ENCODE assay signal across 12 cellular contexts in the genomic region with DNA sequence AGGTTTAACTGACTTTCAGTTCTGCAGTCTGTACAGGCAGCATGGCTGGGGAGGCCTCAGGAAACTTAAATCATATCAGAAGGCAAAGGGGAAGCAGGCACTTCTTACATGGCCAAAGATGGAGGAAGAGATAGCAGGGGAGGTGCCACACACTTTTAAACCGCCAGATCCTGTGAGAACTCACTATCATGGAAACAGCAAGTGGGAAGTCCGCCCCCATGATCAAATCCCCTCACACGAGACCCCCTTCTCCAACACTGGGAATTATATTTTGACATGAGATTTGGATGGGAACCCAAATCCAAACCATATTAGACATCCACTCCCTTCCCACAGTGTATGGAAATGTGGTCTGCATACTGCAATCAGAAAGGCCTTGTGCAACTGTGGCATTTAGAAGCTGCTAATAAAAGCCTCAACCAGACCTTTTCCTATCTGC.
A peak's percentile ranks its signal among the peaks of the same experiment; 100 is the strongest.
DNase-seq lines count a peak whose midpoint lies in the region; ATAC-seq and TF ChIP-seq lines count a peak whose summit lies in the region.
"Had no signal": no experiment of that assay in that cellular context is flagged by ENCODE, and none has a peak within 500 bp of the region (broad histone marks: within the 10 kb centered on the region; RNA-seq: fewer than 3 reads in every experiment).

No MANE protein-coding gene starts in this region.

- DNase-seq in GF-D8 (lab: John Stamatoyannopoulos, UW) (peak; percentile 94), Kasumi-1 (lab: John Stamatoyannopoulos, UW) (peak; percentile 80 to 83), mesothelial cell of epicardium (ENCODE audit: low spot score in 2 of 2, unreplicated experiment in 2 of 2) (no peak), NCI-H1105 (lab: John Stamatoyannopoulos, UW) (no peak)
- DNase-seq: H9; NCI-H2171; stimulated activated CD4-positive, alpha-beta T cell treated with anti-CD3 and anti-CD28 coated beads, Interleukin-15, amount 100 ng/mL, for 24 hours had no signal

- intact Hi-C loops in dendritic cell treated with granulocyte-macrophage colony-stimulating factor and Interleukin-4, amounts not matched to agents 40 ng/mL and 50 ng/mL, for 4 days (cut with micrococcal nuclease): loop anchor here (5.0 kb wide), 1 partner anchor 33 kb away; no protein-coding TSS in a partner anchor

- TF ChIP-seq CTCF in mesothelial cell of epicardium (IDR thresholded peaks at IDR 0.05; ENCODE audit: unreplicated experiment): no peak

- ATAC-seq in GM21360 (IDR thresholded peaks at IDR 0.05; ENCODE audit: unreplicated experiment) (peak; percentile 40), HG02763 (IDR thresholded peaks at IDR 0.05; ENCODE audit: unreplicated experiment) (no peak)
- no peak for ATAC-seq in activated CD4-positive, CD25-positive, alpha-beta regulatory T cell treated with anti-CD3 and anti-CD28 coated beads, Interleukin-2, amount 50 U/mL, for 24 hours

- H3K4me1 Mint-ChIP-seq in dendritic cell treated with granulocyte-macrophage colony-stimulating factor and Interleukin-4, amounts not matched to agents 40 ng/mL and 50 ng/mL, for 4 days (ENCODE audit: low read depth): peaks cover 64% of the 10 kb centered on the region
- peaks cover 25% of the 10 kb centered on the region for H3K4me1 Mint-ChIP-seq in mesothelial cell of epicardium

- no peaks in the 10 kb centered on the region for H3K27me3 Mint-ChIP-seq in dendritic cell treated with granulocyte-macrophage colony-stimulating factor and Interleukin-4, amounts not matched to agents 40 ng/mL and 50 ng/mL, for 4 days
- no peaks in the 10 kb centered on the region for H3K27me3 Mint-ChIP-seq in mesothelial cell of epicardium (ENCODE audit: low read depth)

- no peak overlapping the region for H3K4me3 Mint-ChIP-seq in dendritic cell treated with granulocyte-macrophage colony-stimulating factor and Interleukin-4, amounts not matched to agents 40 ng/mL and 50 ng/mL, for 4 days
- H3K4me3 Mint-ChIP-seq in mesothelial cell of epicardium: no peak overlapping the region
- H3K4me3 Mint-ChIP-seq: H9, neural crest cell had no signal

- peaks cover 18% of the 10 kb centered on the region for H3K9me3 Mint-ChIP-seq in dendritic cell treated with granulocyte-macrophage colony-stimulating factor and Interleukin-4, amounts not matched to agents 40 ng/mL and 50 ng/mL, for 4 days
- H3K9me3 Mint-ChIP-seq in mesothelial cell of epicardium: no peaks in the 10 kb centered on the region
- H3K9me3 Mint-ChIP-seq: H9, neural crest cell had no signal

- peak overlapping the region; percentile 68 for H3K27ac Mint-ChIP-seq in dendritic cell treated with granulocyte-macrophage colony-stimulating factor and Interleukin-4, amounts not matched to agents 40 ng/mL and 50 ng/mL, for 4 days
- H3K27ac Mint-ChIP-seq in mesothelial cell of epicardium: no peak overlapping the region
- H3K27ac Mint-ChIP-seq: H9 had no signal

- peaks cover 7% of the 10 kb centered on the region for H3K36me3 Mint-ChIP-seq in dendritic cell treated with granulocyte-macrophage colony-stimulating factor and Interleukin-4, amounts not matched to agents 40 ng/mL and 50 ng/mL, for 4 days (ENCODE audit: low read depth)
- no peaks in the 10 kb centered on the region for H3K36me3 Mint-ChIP-seq in mesothelial cell of epicardium

Comparison
In these comparisons a context has a peak if more than half of its experiments do, and no peak if none do; other contexts are left out.
1. DNase-seq: peak in GF-D8 (single experiment) and Kasumi-1 (2 of 2); none in mesothelial cell of epicardium (0 of 2) and NCI-H1105 (single experiment).